In genomic region chr6:25111782-25112181, GRCh38 we compare ENCODE assay signal across 31 cellular contexts.
"Had no signal": no experiment of that assay in that cellular context is flagged by ENCODE, and none has a peak within 500 bp of the region (broad histone marks: within the 10 kb centered on the region; RNA-seq: fewer than 3 reads in every experiment).

No MANE protein-coding gene starts in this region.

- H3K27me3 ChIP-seq: brain microvascular endothelial cell, Peyer's patch had no signal

- H3K36me3 ChIP-seq: WERI-Rb-1 had no signal

- H3K27me3 Mint-ChIP-seq: activated CD8-positive, alpha-beta T cell treated with anti-CD3 and anti-CD28 coated beads for 36 hours; T-cell had no signal

- DNase-seq: activated CD4-positive, alpha-beta T cell treated with anti-CD3 and anti-CD28 coated beads for 1 hour; activated CD4-positive, alpha-beta T cell treated with anti-CD3 and anti-CD28 coated beads for 48 hours; activated CD4-positive, alpha-beta T cell treated with anti-CD3 and anti-CD28 coated beads, Interleukin-2, amount 50 U/mL, for 4 hours; activated CD4-positive, CD25-positive, alpha-beta regulatory T cell; activated CD8-positive, alpha-beta T cell treated with anti-CD3 and anti-CD28 coated beads for 36 hours; activated naive CD4-positive, alpha-beta T cell treated with Interleukin-2 at 50 U/mL for 16 hours; activated T-cell treated with anti-CD3 and anti-CD28 coated beads, Interleukin-2, amount 50 U/mL, for 1 hour; anterior cingulate cortex; brain microvascular endothelial cell; central memory CD4-positive, alpha-beta T cell; IMR-90; NCI-H1092 treated with DMSO at 0.1 percent for 48 hours; NCI-H146; NCI-H187; NCI-H2029 treated with DMSO at 0.1 percent for 48 hours; NCI-H2107; NCI-H2171; NCI-H510A; NK-92 treated with Interleukin-12 subunit alpha and Interleukin-12 subunit beta, amount 100 ng/mL, for 24 hours; PC-3; Peyer's patch; RPMI8226; SIG-M5; T-cell; T1000; WERI-Rb-1 had no signal

- ATAC-seq: activated CD8-positive, alpha-beta T cell treated with anti-CD3 and anti-CD28 coated beads for 36 hours; activated naive CD4-positive, alpha-beta T cell treated with anti-CD3 and anti-CD28 coated beads, Interleukin-2, amount 50 U/mL, for 72 hours; K562; PC-3; Right ventricle myocardium inferior; SK-N-SH treated with all-trans-retinoic acid at 6 μM for 48 hours; T-cell had no signal

- H3K9me3 ChIP-seq: Peyer's patch had no signal

- H3K4me1 ChIP-seq: Peyer's patch had no signal

- H3K9me3 Mint-ChIP-seq: activated CD8-positive, alpha-beta T cell treated with anti-CD3 and anti-CD28 coated beads for 36 hours; activated naive CD4-positive, alpha-beta T cell treated with anti-CD3 and anti-CD28 coated beads, Interleukin-2, amount 50 U/mL, for 72 hours; activated T-helper 1 cell treated with anti-CD3 and anti-CD28 coated beads, Interleukin-12 subunit alpha, Interleukin-12 subunit beta, Interleukin-2, Interleukin-4 antibody, amounts not matched to agents 30 ng/mL and 10 ng/mL and 1 ng/mL, durations not matched to agents 14 hours and 24 hours and 36 hours; T-cell had no signal

- H3K27ac ChIP-seq: brain microvascular endothelial cell, Peyer's patch, WERI-Rb-1 had no signal

- H3K4me3 ChIP-seq: K562, Peyer's patch had no signal

- H3K27ac Mint-ChIP-seq: activated CD8-positive, alpha-beta T cell treated with anti-CD3 and anti-CD28 coated beads for 36 hours; activated naive CD4-positive, alpha-beta T cell treated with anti-CD3 and anti-CD28 coated beads, Interleukin-2, amount 50 U/mL, for 72 hours; T-cell had no signal

- H3K4me3 Mint-ChIP-seq: activated CD8-positive, alpha-beta T cell treated with anti-CD3 and anti-CD28 coated beads for 36 hours; activated T-helper 1 cell treated with anti-CD3 and anti-CD28 coated beads, Interleukin-12 subunit alpha, Interleukin-12 subunit beta, Interleukin-2, Interleukin-4 antibody, amounts not matched to agents 30 ng/mL and 10 ng/mL and 1 ng/mL, durations not matched to agents 14 hours and 24 hours and 36 hours; T-cell had no signal
